ENCODE assay signal across 18 cellular contexts in the genomic region with DNA sequence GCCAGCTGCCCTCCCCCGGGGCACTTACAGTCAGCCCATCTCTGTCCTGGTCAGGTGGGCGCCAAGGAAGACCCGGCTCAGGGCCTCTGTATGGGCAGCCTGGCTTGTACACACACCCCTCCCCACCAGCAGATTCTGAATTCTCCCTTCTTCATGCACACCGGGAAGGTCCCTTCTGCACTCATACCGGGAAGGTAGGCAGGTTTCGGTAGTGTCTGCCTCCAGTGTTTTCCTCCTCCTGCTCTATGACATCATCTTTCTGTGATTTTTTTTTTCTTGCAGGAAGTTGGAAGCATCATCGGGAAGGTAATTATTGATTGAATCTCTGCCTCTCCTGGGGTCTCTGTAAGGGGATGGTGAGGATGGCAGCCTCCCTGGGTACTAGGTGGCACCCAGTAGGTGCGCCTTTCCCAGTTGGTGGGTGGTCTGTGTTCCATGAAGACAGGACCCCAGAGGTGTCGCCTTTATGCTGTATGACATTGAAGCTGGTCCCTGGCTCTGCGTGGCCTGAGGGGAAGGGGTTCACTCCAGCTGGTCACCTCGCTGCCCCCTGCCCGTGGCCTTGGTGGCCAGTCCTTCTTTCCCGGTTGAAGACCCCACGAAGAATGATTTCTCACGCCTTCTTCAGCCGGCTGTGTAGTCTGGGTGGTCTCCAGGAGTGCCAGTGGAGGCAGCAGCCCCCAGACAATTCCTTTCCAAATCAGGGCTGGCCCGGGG.
"Had no signal": no experiment of that assay in that cellular context is flagged by ENCODE, and none has a peak within 500 bp of the region (broad histone marks: within the 10 kb centered on the region; RNA-seq: fewer than 3 reads in every experiment).

No MANE protein-coding gene starts in this region.

- H3K36me3 ChIP-seq: cardiac muscle cell had no signal

- ATAC-seq: activated T-cell treated with anti-CD3 and anti-CD28 coated beads, Interleukin-2, amount 50 U/mL, for 72 hours; effector memory CD8-positive, alpha-beta T cell; esophagus mucosa; stimulated activated naive CD8-positive, alpha-beta T cell treated with anti-CD3 and anti-CD28 coated beads, Interleukin-15, Interleukin-2, amounts not matched to agents 100 U/mL and 50 U/mL, for 24 hours; WTC11 had no signal

- DNase-seq: activated CD4-positive, alpha-beta T cell treated with anti-CD3 and anti-CD28 coated beads, Interleukin-2, amount 50 U/mL, for 48 hours; activated effector memory CD4-positive, alpha-beta T cell treated with anti-CD3 and anti-CD28 coated beads, Interleukin-2, amount 50 U/mL, for 16 hours; activated naive CD4-positive, alpha-beta T cell treated with anti-CD3 and anti-CD28 coated beads, Interleukin-2, amount 10 ng/mL, durations not matched to agents 7 days and 5 days; activated T-cell treated with anti-CD3 and anti-CD28 coated beads, Interleukin-2, amount 50 U/mL, for 72 hours; amygdala; effector memory CD8-positive, alpha-beta T cell; foreskin melanocyte; immature natural killer cell; naive B cell; retina; stimulated activated CD4-positive, alpha-beta T cell treated with anti-CD3 and anti-CD28 coated beads, Interleukin-12 subunit alpha, Interleukin-12 subunit beta, amount 100 ng/mL, for 4 hours; stimulated activated CD4-positive, alpha-beta T cell treated with anti-CD3 and anti-CD28 coated beads, Interleukin-4, amount 100 ng/mL, for 4 hours; stimulated activated naive CD8-positive, alpha-beta T cell treated with anti-CD3 and anti-CD28 coated beads, Interleukin-15, Interleukin-2, amounts not matched to agents 100 U/mL and 50 U/mL, for 24 hours; T-helper 9 cell had no signal

- H3K27me3 ChIP-seq: cardiac muscle cell had no signal

- H3K4me3 ChIP-seq: cardiac muscle cell had no signal

- FAIRE-seq: endothelial cell of umbilical vein had no signal

- H3K27ac ChIP-seq: cardiac muscle cell had no signal
